Comparison of ENCODE assay signal across 9 cellular contexts in genomic region chr16:86029131-86029741, GRCh38.
DNase-seq lines count a peak whose midpoint lies in the region; ATAC-seq and TF ChIP-seq lines count a peak whose summit lies in the region.
"Had no signal": no experiment of that assay in that cellular context is flagged by ENCODE, and none has a peak within 500 bp of the region (broad histone marks: within the 10 kb centered on the region; RNA-seq: fewer than 3 reads in every experiment).

No MANE protein-coding gene starts in this region.

- peak; percentile 74 for ATAC-seq in left ventricle myocardium superior
- ATAC-seq in HG03565 (IDR thresholded peaks at IDR 0.05; ENCODE audit: unreplicated experiment): no peak
- no peak for ATAC-seq in GM18505 (IDR thresholded peaks at IDR 0.05; ENCODE audit: unreplicated experiment)

- peak; percentile 74 for DNase-seq in ELF-1 (ENCODE audit: low read depth, low spot score)
- DNase-seq in astrocyte of the hippocampus (ENCODE audit: low read depth, low spot score): peak; percentile 16
- DNase-seq in left ventricle myocardium superior: peak; percentile 58
- DNase-seq in posterior vena cava (ENCODE audit: low spot score): peak; percentile 82
- DNase-seq in stimulated activated CD4-positive, alpha-beta T cell treated with anti-CD3 and anti-CD28 coated beads, Interleukin-12 subunit alpha, Interleukin-12 subunit beta, amount 100 ng/mL, for 4 hours: no peak
- no peak for DNase-seq in activated T-cell treated with anti-CD3 and anti-CD28 coated beads for 4 hours
- DNase-seq: activated gamma-delta T cell had no signal

- intact Hi-C loops in left ventricle myocardium superior (cut with micrococcal nuclease): no loop called here
- intact Hi-C loops in posterior vena cava (cut with DNase I): no loop called here

- no peak for TF ChIP-seq POLR2A in GM18505 (IDR thresholded peaks at IDR 0.05; ENCODE audit: borderline replicate concordance, extremely low read depth, insufficient read depth, insufficient read length)

Comparison
In these comparisons a context has a peak if more than half of its experiments do, and no peak if none do; other contexts are left out.
1. DNase-seq: peak in ELF-1 (single experiment), astrocyte of the hippocampus (single experiment), left ventricle myocardium superior (single experiment) and posterior vena cava (single experiment); none in stimulated activated CD4-positive, alpha-beta T cell treated with anti-CD3 and anti-CD28 coated beads, Interleukin-12 subunit alpha, Interleukin-12 subunit beta, amount 100 ng/mL, for 4 hours (single experiment) and activated T-cell treated with anti-CD3 and anti-CD28 coated beads for 4 hours (single experiment).